1 cellular context compared by ENCODE assay signal in the genomic region with DNA sequence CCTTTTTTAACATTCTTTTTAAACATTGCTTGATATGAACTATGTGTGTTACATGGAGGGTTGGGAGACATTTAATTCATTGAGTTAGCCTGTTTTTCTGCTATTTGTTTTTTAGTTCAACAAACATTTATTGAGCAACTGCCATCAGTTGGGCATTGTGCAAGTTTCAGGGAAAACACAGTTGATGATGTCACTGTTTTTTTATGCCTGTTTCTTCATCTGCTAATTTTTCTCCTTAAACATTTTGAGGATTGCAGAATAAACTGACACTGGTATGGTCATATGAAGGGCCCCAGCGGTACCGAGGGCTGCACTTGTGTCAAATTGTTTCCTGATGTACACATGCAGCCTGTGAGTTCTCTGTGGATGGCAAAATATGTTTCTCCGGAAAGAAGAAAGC.
TF ChIP-seq lines count a peak whose summit lies in the region.

No MANE protein-coding gene starts in this region.

TF ChIP-seq in A549, 52 proteins besides CTCF, POLR2A, EP300 and RAD21 (continued from another document):
- TF ChIP-seq, protein P1, sequence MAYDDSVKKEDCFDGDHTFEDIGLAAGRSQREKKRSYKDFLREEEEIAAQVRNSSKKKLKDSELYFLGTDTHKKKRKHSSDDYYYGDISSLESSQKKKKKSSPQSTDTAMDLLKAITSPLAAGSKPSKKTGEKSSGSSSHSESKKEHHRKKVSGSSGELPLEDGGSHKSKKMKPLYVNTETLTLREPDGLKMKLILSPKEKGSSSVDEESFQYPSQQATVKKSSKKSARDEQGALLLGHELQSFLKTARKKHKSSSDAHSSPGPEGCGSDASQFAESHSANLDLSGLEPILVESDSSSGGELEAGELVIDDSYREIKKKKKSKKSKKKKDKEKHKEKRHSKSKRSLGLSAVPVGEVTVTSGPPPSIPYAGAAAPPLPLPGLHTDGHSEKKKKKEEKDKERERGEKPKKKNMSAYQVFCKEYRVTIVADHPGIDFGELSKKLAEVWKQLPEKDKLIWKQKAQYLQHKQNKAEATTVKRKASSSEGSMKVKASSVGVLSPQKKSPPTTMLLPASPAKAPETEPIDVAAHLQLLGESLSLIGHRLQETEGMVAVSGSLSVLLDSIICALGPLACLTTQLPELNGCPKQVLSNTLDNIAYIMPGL (CRISPR knock-in tag; IDR thresholded peaks at IDR 0.05; ENCODE audit: borderline replicate concordance): no peak
- TF ChIP-seq EHF (CRISPR knock-in tag; IDR thresholded peaks at IDR 0.05) (no peak), FOXS1 (CRISPR knock-in tag; IDR thresholded peaks at IDR 0.05) (no peak)
- TF ChIP-seq, protein P2, sequence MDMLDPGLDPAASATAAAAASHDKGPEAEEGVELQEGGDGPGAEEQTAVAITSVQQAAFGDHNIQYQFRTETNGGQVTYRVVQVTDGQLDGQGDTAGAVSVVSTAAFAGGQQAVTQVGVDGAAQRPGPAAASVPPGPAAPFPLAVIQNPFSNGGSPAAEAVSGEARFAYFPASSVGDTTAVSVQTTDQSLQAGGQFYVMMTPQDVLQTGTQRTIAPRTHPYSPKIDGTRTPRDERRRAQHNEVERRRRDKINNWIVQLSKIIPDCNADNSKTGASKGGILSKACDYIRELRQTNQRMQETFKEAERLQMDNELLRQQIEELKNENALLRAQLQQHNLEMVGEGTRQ (IDR thresholded peaks at IDR 0.05): no peak
